2 cellular contexts compared by ENCODE assay signal in the genomic region with DNA sequence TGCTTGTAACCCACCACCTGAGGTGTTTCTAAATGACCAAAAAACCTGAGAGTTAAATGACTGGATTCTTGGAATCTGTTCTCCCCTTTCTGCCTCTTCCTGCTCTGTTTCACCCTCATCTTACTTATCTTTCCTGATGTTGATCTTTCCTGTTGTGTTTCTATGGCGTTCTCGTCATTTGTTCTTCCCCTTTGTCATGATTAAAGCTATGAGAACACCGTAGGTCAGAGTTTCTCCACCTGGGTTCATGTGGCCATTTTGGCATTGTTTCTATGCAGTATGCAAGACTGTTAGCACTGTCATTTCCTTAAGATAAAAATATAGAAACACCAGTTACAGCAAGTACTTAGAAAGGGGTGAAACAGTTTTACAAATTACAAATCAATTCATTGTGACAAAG.
TF ChIP-seq lines count a peak whose summit lies in the region.

No MANE protein-coding gene starts in this region.

TF ChIP-seq in endothelial cell of umbilical vein, 7 proteins besides CTCF, POLR2A, EP300 and RAD21 (continued from another document):
- TF ChIP-seq MYC (IDR thresholded peaks at IDR 0.05; ENCODE audit: low read depth, low read length) (no peak), POLR2AphosphoS5 (IDR thresholded peaks at IDR 0.05; ENCODE audit: insufficient read depth, low read depth, low read length) (no peak), EZH2 (IDR thresholded peaks at IDR 0.05; ENCODE audit: borderline replicate concordance, low read depth, low read length, severe bottlenecking) (no peak), GATA2 (IDR thresholded peaks at IDR 0.05; ENCODE audit: insufficient read depth, insufficient read length, low read depth, low read length) (no peak), FOS (IDR thresholded peaks at IDR 0.05; ENCODE audit: borderline replicate concordance, insufficient read depth, low read length) (no peak)
- TF ChIP-seq, protein P1, sequence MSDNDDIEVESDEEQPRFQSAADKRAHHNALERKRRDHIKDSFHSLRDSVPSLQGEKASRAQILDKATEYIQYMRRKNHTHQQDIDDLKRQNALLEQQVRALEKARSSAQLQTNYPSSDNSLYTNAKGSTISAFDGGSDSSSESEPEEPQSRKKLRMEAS (IDR thresholded peaks at IDR 0.05; ENCODE audit: insufficient read depth, insufficient read length) = no peak
TF ChIP-seq in endothelial cell of umbilical vein: peak in this region for 0.

TF ChIP-seq in HepG2, 621 proteins besides CTCF, POLR2A, EP300 and RAD21 (continued from another document):
- TF ChIP-seq ZFP82 (CRISPR knock-in tag; IDR thresholded peaks at IDR 0.05; ENCODE audit: borderline replicate concordance) (no peak), ZNF160 (CRISPR knock-in tag; IDR thresholded peaks at IDR 0.05) (no peak), LCORL (IDR thresholded peaks at IDR 0.05) (no peak), LCORL (CRISPR knock-in tag; IDR thresholded peaks at IDR 0.05) (no peak), BRD4 (CRISPR knock-in tag; IDR thresholded peaks at IDR 0.05) (no peak), POLR2AphosphoS5 (IDR thresholded peaks at IDR 0.05; ENCODE audit: low read depth, low read length) (no peak), ELF3 (CRISPR knock-in tag; IDR thresholded peaks at IDR 0.05) (no peak), MATR3 (CRISPR knock-in tag; IDR thresholded peaks at IDR 0.05) (no peak), ZKSCAN1 (IDR thresholded peaks at IDR 0.05; ENCODE audit: low read length) (no peak), NFKB2 (CRISPR knock-in tag; IDR thresholded peaks at IDR 0.05; ENCODE audit: borderline replicate concordance) (no peak), CREM (IDR thresholded peaks at IDR 0.05) (no peak), CREM (CRISPR knock-in tag; IDR thresholded peaks at IDR 0.05) (no peak), FOXM1 (CRISPR knock-in tag; IDR thresholded peaks at IDR 0.05) (no peak), HOXA5 (CRISPR knock-in tag; IDR thresholded peaks at IDR 0.05) (no peak), ZBTB20 (CRISPR knock-in tag; IDR thresholded peaks at IDR 0.05; ENCODE audit: borderline replicate concordance, low read depth) (no peak), ELF4 (CRISPR knock-in tag; IDR thresholded peaks at IDR 0.05; ENCODE audit: borderline replicate concordance) (no peak)
- TF ChIP-seq, protein P2, sequence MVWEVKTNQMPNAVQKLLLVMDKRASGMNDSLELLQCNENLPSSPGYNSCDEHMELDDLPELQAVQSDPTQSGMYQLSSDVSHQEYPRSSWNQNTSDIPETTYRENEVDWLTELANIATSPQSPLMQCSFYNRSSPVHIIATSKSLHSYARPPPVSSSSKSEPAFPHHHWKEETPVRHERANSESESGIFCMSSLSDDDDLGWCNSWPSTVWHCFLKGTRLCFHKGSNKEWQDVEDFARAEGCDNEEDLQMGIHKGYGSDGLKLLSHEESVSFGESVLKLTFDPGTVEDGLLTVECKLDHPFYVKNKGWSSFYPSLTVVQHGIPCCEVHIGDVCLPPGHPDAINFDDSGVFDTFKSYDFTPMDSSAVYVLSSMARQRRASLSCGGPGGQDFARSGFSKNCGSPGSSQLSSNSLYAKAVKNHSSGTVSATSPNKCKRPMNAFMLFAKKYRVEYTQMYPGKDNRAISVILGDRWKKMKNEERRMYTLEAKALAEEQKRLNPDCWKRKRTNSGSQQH (CRISPR knock-in tag; IDR thresholded peaks at IDR 0.05; ENCODE audit: low read depth) = no peak
- TF ChIP-seq, protein P3, sequence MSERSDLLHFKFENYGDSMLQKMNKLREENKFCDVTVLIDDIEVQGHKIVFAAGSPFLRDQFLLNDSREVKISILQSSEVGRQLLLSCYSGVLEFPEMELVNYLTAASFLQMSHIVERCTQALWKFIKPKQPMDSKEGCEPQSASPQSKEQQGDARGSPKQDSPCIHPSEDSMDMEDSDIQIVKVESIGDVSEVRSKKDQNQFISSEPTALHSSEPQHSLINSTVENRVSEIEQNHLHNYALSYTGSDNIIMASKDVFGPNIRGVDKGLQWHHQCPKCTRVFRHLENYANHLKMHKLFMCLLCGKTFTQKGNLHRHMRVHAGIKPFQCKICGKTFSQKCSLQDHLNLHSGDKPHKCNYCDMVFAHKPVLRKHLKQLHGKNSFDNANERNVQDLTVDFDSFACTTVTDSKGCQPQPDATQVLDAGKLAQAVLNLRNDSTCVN (CRISPR knock-in tag; IDR thresholded peaks at IDR 0.05; ENCODE audit: borderline replicate concordance) = no peak
- TF ChIP-seq, protein P4, sequence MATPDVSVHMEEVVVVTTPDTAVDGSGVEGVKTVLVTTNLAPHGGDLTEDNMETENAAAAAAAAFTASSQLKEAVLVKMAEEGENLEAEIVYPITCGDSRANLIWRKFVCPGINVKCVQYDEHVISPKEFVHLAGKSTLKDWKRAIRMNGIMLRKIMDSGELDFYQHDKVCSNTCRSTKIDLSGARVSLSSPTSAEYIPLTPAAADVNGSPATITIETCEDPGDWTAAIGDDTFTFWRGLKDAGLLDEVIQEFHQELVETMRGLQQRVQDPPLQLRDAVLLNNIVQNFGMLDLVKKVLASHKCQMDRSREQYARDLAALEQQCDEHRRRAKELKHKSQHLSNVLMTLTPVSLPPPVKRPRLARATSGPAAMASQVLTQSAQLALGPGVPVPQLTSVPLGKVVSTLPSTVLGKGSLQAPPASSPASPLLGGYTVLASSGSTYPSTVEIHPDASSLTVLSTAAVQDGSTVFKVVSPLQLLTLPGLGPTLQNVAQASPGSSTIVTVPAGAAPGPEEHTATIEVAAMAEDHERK (CRISPR knock-in tag; IDR thresholded peaks at IDR 0.05; ENCODE audit: low read depth) = no peak
- TF ChIP-seq, protein P5, sequence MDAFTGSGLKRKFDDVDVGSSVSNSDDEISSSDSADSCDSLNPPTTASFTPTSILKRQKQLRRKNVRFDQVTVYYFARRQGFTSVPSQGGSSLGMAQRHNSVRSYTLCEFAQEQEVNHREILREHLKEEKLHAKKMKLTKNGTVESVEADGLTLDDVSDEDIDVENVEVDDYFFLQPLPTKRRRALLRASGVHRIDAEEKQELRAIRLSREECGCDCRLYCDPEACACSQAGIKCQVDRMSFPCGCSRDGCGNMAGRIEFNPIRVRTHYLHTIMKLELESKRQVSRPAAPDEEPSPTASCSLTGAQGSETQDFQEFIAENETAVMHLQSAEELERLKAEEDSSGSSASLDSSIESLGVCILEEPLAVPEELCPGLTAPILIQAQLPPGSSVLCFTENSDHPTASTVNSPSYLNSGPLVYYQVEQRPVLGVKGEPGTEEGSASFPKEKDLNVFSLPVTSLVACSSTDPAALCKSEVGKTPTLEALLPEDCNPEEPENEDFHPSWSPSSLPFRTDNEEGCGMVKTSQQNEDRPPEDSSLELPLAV (CRISPR knock-in tag; conservative IDR thresholded peaks at IDR 0.05; ENCODE audit: low read depth) = no peak
TF ChIP-seq in HepG2: peak in this region for 0.
